1 cellular context compared by ENCODE assay signal in genomic region chr3:33099109-33099645, GRCh38.
TF ChIP-seq lines count a peak whose summit lies in the region.

No MANE protein-coding gene starts in this region.

TF ChIP-seq in HepG2, 621 proteins besides CTCF, POLR2A, EP300 and RAD21:
- no peak for TF ChIP-seq SKI (IDR thresholded peaks at IDR 0.05; ENCODE audit: partially characterized antibody)
- no peak for TF ChIP-seq MEF2D (CRISPR knock-in tag; IDR thresholded peaks at IDR 0.05)
- TF ChIP-seq ZNF121 (CRISPR knock-in tag; IDR thresholded peaks at IDR 0.05), result no peak
- TF ChIP-seq, protein P1, sequence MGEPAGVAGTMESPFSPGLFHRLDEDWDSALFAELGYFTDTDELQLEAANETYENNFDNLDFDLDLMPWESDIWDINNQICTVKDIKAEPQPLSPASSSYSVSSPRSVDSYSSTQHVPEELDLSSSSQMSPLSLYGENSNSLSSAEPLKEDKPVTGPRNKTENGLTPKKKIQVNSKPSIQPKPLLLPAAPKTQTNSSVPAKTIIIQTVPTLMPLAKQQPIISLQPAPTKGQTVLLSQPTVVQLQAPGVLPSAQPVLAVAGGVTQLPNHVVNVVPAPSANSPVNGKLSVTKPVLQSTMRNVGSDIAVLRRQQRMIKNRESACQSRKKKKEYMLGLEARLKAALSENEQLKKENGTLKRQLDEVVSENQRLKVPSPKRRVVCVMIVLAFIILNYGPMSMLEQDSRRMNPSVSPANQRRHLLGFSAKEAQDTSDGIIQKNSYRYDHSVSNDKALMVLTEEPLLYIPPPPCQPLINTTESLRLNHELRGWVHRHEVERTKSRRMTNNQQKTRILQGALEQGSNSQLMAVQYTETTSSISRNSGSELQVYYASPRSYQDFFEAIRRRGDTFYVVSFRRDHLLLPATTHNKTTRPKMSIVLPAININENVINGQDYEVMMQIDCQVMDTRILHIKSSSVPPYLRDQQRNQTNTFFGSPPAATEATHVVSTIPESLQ (CRISPR knock-in tag; conservative IDR thresholded peaks at IDR 0.05), result no peak
- no peak for TF ChIP-seq ZNF816 (CRISPR knock-in tag; IDR thresholded peaks at IDR 0.05; ENCODE audit: borderline replicate concordance)
- TF ChIP-seq, protein P2, sequence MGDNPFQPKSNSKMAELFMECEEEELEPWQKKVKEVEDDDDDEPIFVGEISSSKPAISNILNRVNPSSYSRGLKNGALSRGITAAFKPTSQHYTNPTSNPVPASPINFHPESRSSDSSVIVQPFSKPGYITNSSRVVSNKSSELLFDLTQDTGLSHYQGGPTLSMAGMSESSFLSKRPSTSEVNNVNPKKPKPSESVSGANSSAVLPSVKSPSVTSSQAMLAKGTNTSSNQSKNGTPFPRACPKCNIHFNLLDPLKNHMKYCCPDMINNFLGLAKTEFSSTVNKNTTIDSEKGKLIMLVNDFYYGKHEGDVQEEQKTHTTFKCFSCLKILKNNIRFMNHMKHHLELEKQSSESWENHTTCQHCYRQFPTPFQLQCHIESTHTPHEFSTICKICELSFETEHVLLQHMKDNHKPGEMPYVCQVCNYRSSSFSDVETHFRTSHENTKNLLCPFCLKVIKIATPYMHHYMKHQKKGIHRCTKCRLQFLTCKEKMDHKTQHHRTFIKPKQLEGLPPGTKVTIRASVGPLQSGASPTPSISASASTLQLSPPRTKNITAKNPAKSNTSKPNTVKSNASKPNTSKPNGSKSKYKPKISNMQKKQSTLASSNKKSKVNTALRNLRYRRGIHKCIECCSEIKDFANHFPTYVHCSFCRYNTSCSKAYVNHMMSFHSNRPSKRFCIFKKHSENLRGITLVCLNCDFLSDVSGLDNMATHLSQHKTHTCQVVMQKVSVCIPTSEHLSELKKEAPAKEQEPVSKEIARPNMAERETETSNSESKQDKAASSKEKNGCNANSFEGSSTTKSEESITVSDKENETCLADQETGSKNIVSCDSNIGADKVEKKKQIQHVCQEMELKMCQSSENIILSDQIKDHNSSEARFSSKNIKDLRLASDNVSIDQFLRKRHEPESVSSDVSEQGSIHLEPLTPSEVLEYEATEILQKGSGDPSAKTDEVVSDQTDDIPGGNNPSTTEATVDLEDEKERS (CRISPR knock-in tag; IDR thresholded peaks at IDR 0.05), result 0 out of 2 replicates have a peak, but pooled peaks have one; percentile 20
- TF ChIP-seq, protein P3, sequence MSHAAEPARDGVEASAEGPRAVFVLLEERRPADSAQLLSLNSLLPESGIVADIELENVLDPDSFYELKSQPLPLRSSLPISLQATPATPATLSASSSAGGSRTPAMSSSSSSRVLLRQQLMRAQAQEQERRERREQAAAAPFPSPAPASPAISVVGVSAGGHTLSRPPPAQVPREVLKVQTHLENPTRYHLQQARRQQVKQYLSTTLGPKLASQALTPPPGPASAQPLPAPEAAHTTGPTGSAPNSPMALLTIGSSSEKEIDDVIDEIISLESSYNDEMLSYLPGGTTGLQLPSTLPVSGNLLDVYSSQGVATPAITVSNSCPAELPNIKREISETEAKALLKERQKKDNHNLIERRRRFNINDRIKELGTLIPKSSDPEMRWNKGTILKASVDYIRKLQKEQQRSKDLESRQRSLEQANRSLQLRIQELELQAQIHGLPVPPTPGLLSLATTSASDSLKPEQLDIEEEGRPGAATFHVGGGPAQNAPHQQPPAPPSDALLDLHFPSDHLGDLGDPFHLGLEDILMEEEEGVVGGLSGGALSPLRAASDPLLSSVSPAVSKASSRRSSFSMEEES (CRISPR knock-in tag; IDR thresholded peaks at IDR 0.05), result no peak
- no peak for TF ChIP-seq ZNF512B (CRISPR knock-in tag; IDR thresholded peaks at IDR 0.05; ENCODE audit: borderline replicate concordance)
